ENCODE assay signal across 1 cellular context in genomic region chr9:38008168-38009034, GRCh38.
TF ChIP-seq lines count a peak whose summit lies in the region.

No MANE protein-coding gene starts in this region.

TF ChIP-seq in HepG2, 621 proteins besides CTCF, POLR2A, EP300 and RAD21 (continued from another document and continues in another):
- TF ChIP-seq, protein P1, sequence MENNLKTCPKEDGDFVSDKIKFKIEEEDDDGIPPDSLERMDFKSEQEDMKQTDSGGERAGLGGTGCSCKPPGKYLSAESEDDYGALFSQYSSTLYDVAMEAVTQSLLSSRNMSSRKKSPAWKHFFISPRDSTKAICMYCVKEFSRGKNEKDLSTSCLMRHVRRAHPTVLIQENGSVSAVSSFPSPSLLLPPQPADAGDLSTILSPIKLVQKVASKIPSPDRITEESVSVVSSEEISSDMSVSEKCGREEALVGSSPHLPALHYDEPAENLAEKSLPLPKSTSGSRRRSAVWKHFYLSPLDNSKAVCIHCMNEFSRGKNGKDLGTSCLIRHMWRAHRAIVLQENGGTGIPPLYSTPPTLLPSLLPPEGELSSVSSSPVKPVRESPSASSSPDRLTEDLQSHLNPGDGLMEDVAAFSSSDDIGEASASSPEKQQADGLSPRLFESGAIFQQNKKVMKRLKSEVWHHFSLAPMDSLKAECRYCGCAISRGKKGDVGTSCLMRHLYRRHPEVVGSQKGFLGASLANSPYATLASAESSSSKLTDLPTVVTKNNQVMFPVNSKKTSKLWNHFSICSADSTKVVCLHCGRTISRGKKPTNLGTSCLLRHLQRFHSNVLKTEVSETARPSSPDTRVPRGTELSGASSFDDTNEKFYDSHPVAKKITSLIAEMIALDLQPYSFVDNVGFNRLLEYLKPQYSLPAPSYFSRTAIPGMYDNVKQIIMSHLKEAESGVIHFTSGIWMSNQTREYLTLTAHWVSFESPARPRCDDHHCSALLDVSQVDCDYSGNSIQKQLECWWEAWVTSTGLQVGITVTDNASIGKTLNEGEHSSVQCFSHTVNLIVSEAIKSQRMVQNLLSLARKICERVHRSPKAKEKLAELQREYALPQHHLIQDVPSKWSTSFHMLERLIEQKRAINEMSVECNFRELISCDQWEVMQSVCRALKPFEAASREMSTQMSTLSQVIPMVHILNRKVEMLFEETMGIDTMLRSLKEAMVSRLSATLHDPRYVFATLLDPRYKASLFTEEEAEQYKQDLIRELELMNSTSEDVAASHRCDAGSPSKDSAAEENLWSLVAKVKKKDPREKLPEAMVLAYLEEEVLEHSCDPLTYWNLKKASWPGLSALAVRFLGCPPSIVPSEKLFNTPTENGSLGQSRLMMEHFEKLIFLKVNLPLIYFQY (CRISPR knock-in tag; IDR thresholded peaks at IDR 0.05; ENCODE audit: borderline replicate concordance), result no peak
- TF ChIP-seq RFXANK (CRISPR knock-in tag; IDR thresholded peaks at IDR 0.05) (no peak), GATAD1 (CRISPR knock-in tag; IDR thresholded peaks at IDR 0.05) (no peak), ATM (IDR thresholded peaks at IDR 0.05; ENCODE audit: borderline replicate concordance) (no peak), ZBTB2 (CRISPR knock-in tag; IDR thresholded peaks at IDR 0.05; ENCODE audit: low read depth) (no peak), ZNF24 (IDR thresholded peaks at IDR 0.05) (no peak), SIN3A (IDR thresholded peaks at IDR 0.05; ENCODE audit: borderline replicate concordance, low read depth, low read length) (peak; percentile 23; the same call in 1 of the 2 replicates), ZNF281 (CRISPR knock-in tag; IDR thresholded peaks at IDR 0.05; ENCODE audit: borderline replicate concordance) (peak; percentile 39; the same call in 1 of the 2 replicates), HINFP (CRISPR knock-in tag; IDR thresholded peaks at IDR 0.05; ENCODE audit: low read depth) (no peak), NFKB2 (CRISPR knock-in tag; IDR thresholded peaks at IDR 0.05; ENCODE audit: borderline replicate concordance) (peak; percentile 42; the same call in 1 of the 2 replicates), RBM39 (IDR thresholded peaks at IDR 0.05; ENCODE audit: low read depth, low read length, poor library complexity, severe bottlenecking) (peak; percentile 45), ZNF451 (CRISPR knock-in tag; IDR thresholded peaks at IDR 0.05) (no peak), ZNF574 (CRISPR knock-in tag; IDR thresholded peaks at IDR 0.05) (peak; percentile 25; the same call in 1 of the 2 replicates), TAF1 (CRISPR knock-in tag; IDR thresholded peaks at IDR 0.05) (no peak), RCOR2 (CRISPR knock-in tag; IDR thresholded peaks at IDR 0.05) (peak; percentile 30; the same call in 1 of the 2 replicates)
- TF ChIP-seq, protein P2, sequence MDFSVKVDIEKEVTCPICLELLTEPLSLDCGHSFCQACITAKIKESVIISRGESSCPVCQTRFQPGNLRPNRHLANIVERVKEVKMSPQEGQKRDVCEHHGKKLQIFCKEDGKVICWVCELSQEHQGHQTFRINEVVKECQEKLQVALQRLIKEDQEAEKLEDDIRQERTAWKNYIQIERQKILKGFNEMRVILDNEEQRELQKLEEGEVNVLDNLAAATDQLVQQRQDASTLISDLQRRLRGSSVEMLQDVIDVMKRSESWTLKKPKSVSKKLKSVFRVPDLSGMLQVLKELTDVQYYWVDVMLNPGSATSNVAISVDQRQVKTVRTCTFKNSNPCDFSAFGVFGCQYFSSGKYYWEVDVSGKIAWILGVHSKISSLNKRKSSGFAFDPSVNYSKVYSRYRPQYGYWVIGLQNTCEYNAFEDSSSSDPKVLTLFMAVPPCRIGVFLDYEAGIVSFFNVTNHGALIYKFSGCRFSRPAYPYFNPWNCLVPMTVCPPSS (IDR thresholded peaks at IDR 0.05), result no peak
- TF ChIP-seq, protein P3, sequence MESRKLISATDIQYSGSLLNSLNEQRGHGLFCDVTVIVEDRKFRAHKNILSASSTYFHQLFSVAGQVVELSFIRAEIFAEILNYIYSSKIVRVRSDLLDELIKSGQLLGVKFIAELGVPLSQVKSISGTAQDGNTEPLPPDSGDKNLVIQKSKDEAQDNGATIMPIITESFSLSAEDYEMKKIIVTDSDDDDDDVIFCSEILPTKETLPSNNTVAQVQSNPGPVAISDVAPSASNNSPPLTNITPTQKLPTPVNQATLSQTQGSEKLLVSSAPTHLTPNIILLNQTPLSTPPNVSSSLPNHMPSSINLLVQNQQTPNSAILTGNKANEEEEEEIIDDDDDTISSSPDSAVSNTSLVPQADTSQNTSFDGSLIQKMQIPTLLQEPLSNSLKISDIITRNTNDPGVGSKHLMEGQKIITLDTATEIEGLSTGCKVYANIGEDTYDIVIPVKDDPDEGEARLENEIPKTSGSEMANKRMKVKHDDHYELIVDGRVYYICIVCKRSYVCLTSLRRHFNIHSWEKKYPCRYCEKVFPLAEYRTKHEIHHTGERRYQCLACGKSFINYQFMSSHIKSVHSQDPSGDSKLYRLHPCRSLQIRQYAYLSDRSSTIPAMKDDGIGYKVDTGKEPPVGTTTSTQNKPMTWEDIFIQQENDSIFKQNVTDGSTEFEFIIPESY (CRISPR knock-in tag; IDR thresholded peaks at IDR 0.05), result peak; percentile 25; the same call in 1 of the 2 replicates
- TF ChIP-seq, protein P4, sequence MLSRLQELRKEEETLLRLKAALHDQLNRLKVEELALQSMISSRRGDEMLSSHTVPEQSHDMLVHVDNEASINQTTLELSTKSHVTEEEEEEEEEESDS (CRISPR knock-in tag; IDR thresholded peaks at IDR 0.05; ENCODE audit: borderline replicate concordance), result no peak
- TF ChIP-seq, protein P5, sequence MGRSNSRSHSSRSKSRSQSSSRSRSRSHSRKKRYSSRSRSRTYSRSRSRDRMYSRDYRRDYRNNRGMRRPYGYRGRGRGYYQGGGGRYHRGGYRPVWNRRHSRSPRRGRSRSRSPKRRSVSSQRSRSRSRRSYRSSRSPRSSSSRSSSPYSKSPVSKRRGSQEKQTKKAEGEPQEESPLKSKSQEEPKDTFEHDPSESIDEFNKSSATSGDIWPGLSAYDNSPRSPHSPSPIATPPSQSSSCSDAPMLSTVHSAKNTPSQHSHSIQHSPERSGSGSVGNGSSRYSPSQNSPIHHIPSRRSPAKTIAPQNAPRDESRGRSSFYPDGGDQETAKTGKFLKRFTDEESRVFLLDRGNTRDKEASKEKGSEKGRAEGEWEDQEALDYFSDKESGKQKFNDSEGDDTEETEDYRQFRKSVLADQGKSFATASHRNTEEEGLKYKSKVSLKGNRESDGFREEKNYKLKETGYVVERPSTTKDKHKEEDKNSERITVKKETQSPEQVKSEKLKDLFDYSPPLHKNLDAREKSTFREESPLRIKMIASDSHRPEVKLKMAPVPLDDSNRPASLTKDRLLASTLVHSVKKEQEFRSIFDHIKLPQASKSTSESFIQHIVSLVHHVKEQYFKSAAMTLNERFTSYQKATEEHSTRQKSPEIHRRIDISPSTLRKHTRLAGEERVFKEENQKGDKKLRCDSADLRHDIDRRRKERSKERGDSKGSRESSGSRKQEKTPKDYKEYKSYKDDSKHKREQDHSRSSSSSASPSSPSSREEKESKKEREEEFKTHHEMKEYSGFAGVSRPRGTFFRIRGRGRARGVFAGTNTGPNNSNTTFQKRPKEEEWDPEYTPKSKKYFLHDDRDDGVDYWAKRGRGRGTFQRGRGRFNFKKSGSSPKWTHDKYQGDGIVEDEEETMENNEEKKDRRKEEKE (IDR thresholded peaks at IDR 0.05), result no peak
- TF ChIP-seq, protein P6, sequence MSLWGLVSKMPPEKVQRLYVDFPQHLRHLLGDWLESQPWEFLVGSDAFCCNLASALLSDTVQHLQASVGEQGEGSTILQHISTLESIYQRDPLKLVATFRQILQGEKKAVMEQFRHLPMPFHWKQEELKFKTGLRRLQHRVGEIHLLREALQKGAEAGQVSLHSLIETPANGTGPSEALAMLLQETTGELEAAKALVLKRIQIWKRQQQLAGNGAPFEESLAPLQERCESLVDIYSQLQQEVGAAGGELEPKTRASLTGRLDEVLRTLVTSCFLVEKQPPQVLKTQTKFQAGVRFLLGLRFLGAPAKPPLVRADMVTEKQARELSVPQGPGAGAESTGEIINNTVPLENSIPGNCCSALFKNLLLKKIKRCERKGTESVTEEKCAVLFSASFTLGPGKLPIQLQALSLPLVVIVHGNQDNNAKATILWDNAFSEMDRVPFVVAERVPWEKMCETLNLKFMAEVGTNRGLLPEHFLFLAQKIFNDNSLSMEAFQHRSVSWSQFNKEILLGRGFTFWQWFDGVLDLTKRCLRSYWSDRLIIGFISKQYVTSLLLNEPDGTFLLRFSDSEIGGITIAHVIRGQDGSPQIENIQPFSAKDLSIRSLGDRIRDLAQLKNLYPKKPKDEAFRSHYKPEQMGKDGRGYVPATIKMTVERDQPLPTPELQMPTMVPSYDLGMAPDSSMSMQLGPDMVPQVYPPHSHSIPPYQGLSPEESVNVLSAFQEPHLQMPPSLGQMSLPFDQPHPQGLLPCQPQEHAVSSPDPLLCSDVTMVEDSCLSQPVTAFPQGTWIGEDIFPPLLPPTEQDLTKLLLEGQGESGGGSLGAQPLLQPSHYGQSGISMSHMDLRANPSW (CRISPR knock-in tag; IDR thresholded peaks at IDR 0.05; ENCODE audit: borderline replicate concordance), result no peak
- TF ChIP-seq, protein P7, sequence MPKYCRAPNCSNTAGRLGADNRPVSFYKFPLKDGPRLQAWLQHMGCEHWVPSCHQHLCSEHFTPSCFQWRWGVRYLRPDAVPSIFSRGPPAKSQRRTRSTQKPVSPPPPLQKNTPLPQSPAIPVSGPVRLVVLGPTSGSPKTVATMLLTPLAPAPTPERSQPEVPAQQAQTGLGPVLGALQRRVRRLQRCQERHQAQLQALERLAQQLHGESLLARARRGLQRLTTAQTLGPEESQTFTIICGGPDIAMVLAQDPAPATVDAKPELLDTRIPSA (CRISPR knock-in tag; IDR thresholded peaks at IDR 0.05; ENCODE audit: borderline replicate concordance), result no peak
